In genomic region chr11:71189768-71190315, GRCh38 we compare ENCODE assay signal across 16 cellular contexts.
A peak's percentile ranks its signal among the peaks of the same experiment; 100 is the strongest.
DNase-seq lines count a peak whose midpoint lies in the region; ATAC-seq, FAIRE-seq and TF ChIP-seq lines count a peak whose summit lies in the region.
"Had no signal": no experiment of that assay in that cellular context is flagged by ENCODE, and none has a peak within 500 bp of the region (broad histone marks: within the 10 kb centered on the region; RNA-seq: fewer than 3 reads in every experiment).

No MANE protein-coding gene starts in this region.

- H3K36me3 ChIP-seq in kidney (ENCODE audit: control insufficient read depth in 1 of 2, insufficient read depth in 2 of 2, low read length in 2 of 2): no peaks in the 10 kb centered on the region
- no peaks in the 10 kb centered on the region for H3K36me3 ChIP-seq in tibial artery
- H3K36me3 ChIP-seq: BE2C had no signal

- no peak for TF ChIP-seq CTCF in WTC11 (IDR thresholded peaks at IDR 0.05)
- no peak for TF ChIP-seq CTCF in kidney (IDR thresholded peaks at IDR 0.05; ENCODE audit: borderline replicate concordance, extremely low read depth, insufficient read depth)
- no peak for TF ChIP-seq CTCF in tibial artery (IDR thresholded peaks at IDR 0.05)

- ATAC-seq in WTC11: no peak
- ATAC-seq in HG03159 (IDR thresholded peaks at IDR 0.05; ENCODE audit: unreplicated experiment): no peak
- ATAC-seq: GM12878, HCT116 had no signal

- no peaks in the 10 kb centered on the region for H3K9me3 Mint-ChIP-seq in WTC11
- H3K9me3 Mint-ChIP-seq: CD4-positive, alpha-beta memory T cell had no signal

- H3K27me3 ChIP-seq in tibial artery: peaks cover 0 to 17% of the 10 kb centered on the region in 2 donors

- H3K9ac ChIP-seq in kidney (ENCODE audit: low read length in 2 of 2): no peak overlapping the region
- H3K9ac ChIP-seq: GM23248 had no signal

- H3K27ac ChIP-seq in kidney (ENCODE audit: low read depth in 2 of 2, low read length in 2 of 2): no peak overlapping the region
- no peak overlapping the region for H3K27ac ChIP-seq in tibial artery
- H3K27ac ChIP-seq: C4-2B, GM23248 had no signal

- intact Hi-C loops in kidney (cut with DNase I): no loop called here
- intact Hi-C loops in posterior vena cava (cut with DNase I): loop anchor here in 1 of 2 donors (2.0 kb wide), 1 partner anchor 47 kb away; no protein-coding TSS in a partner anchor
- intact Hi-C loops in tibial artery (cut with DNase I; ENCODE audit: low total_unique reads): no loop called here

- no peaks in the 10 kb centered on the region for H3K27me3 Mint-ChIP-seq in WTC11 (ENCODE audit: low read depth)

- POLR2A ChIA-PET in WTC11 (lab: Charles Lee): no interaction called here

- peaks cover 15% of the 10 kb centered on the region for H3K4me1 Mint-ChIP-seq in WTC11
- H3K4me1 Mint-ChIP-seq: CD4-positive, alpha-beta memory T cell had no signal

- H3K9me3 ChIP-seq in kidney (ENCODE audit: control insufficient read depth in 1 of 2, low read length in 2 of 2) (no peaks in the 10 kb centered on the region), tibial artery (no peaks in the 10 kb centered on the region)
- H3K9me3 ChIP-seq: BE2C had no signal

- DNase-seq in WTC11 (ENCODE audit: low spot score): no peak
- peak; percentile 29 for DNase-seq in kidney
- peak; percentile 69 for DNase-seq in posterior vena cava (ENCODE audit: low spot score)
- peak; percentile 12 to 53 for DNase-seq in tibial artery
- no peak for DNase-seq in AML-193 (lab: John Stamatoyannopoulos, UW)
- DNase-seq in central memory CD4-positive, alpha-beta T cell: no peak
- DNase-seq: BE2C; CD4-positive, alpha-beta memory T cell; DMS79; GM23248 had no signal

- CTCF ChIA-PET in WTC11 (lab: Charles Lee): no interaction called here

- no peak overlapping the region for H3K4me3 ChIP-seq in kidney (ENCODE audit: low read length in 2 of 2)
- H3K4me3 ChIP-seq in tibial artery: no peak overlapping the region
- H3K4me3 ChIP-seq: GM12878, GM23248 had no signal

- peak overlapping the region; percentile 16; the same call in 1 of the 2 replicates for H3K27ac Mint-ChIP-seq in WTC11
- H3K27ac Mint-ChIP-seq: CD4-positive, alpha-beta memory T cell had no signal

- H3K36me3 Mint-ChIP-seq in WTC11: peaks cover 33% of the 10 kb centered on the region
- H3K36me3 Mint-ChIP-seq: CD4-positive, alpha-beta memory T cell had no signal

- FAIRE-seq in kidney (lab: Jason Lieb, UNC): no peak
- FAIRE-seq: A204.1, GM12878, H54 had no signal

- no peak overlapping the region for H3K4me3 Mint-ChIP-seq in WTC11
- H3K4me3 Mint-ChIP-seq: CD4-positive, alpha-beta memory T cell had no signal

- peaks cover 7 to 15% of the 10 kb centered on the region in 2 donors for H3K4me1 ChIP-seq in kidney (ENCODE audit: control insufficient read depth in 1 of 2, insufficient read depth in 1 of 2, low read depth in 1 of 2, low read length in 2 of 2)
- no peaks in the 10 kb centered on the region for H3K4me1 ChIP-seq in tibial artery
- H3K4me1 ChIP-seq: BE2C had no signal

TF ChIP-seq in WTC11, 78 proteins besides CTCF, POLR2A, EP300 and RAD21:
- TF ChIP-seq CDX4 (CRISPR knock-in tag; IDR thresholded peaks at IDR 0.05; ENCODE audit: borderline replicate concordance): no peak
- TF ChIP-seq ATF3 (CRISPR knock-in tag; conservative IDR thresholded peaks at IDR 0.05): no peak
- TF ChIP-seq PREB (CRISPR knock-in tag; IDR thresholded peaks at IDR 0.05; ENCODE audit: borderline replicate concordance): no peak
- TF ChIP-seq JAZF1 (CRISPR knock-in tag; IDR thresholded peaks at IDR 0.05): no peak
- TF ChIP-seq TEAD4 (CRISPR knock-in tag; IDR thresholded peaks at IDR 0.05): no peak
- no peak for TF ChIP-seq FOXP1 (CRISPR knock-in tag; IDR thresholded peaks at IDR 0.05; ENCODE audit: borderline replicate concordance)

Comparison
In these comparisons a context has a peak if more than half of its experiments do, and no peak if none do; other contexts are left out.
1. DNase-seq: peak in kidney (single experiment), posterior vena cava (single experiment) and tibial artery (2 of 2); none in WTC11 (single experiment), AML-193 (0 of 2) and central memory CD4-positive, alpha-beta T cell (single experiment).